In genomic region chr4:181688416-181688815, GRCh38 we compare ENCODE assay signal across 23 cellular contexts.
A peak's percentile ranks its signal among the peaks of the same experiment; 100 is the strongest.
DNase-seq lines count a peak whose midpoint lies in the region; ATAC-seq and TF ChIP-seq lines count a peak whose summit lies in the region.
"Had no signal": no experiment of that assay in that cellular context is flagged by ENCODE, and none has a peak within 500 bp of the region (broad histone marks: within the 10 kb centered on the region; RNA-seq: fewer than 3 reads in every experiment).

No MANE protein-coding gene starts in this region.

- no peaks in the 10 kb centered on the region for H4K20me1 ChIP-seq in GM23338 (replicated peaks; ENCODE audit: insufficient read depth)

- H3K4me2 ChIP-seq in GM23338: peak overlapping the region; percentile 41
- H3K4me2 ChIP-seq: KMS-11 had no signal

- no peaks in the 10 kb centered on the region for H3K27me3 ChIP-seq in GM23338 (ENCODE audit: insufficient read depth)
- H3K27me3 ChIP-seq in NT2/D1 (ENCODE audit: insufficient read depth, insufficient read length): no peaks in the 10 kb centered on the region
- H3K27me3 ChIP-seq: transverse colon had no signal

- no peaks in the 10 kb centered on the region for H3K9me2 ChIP-seq in GM23338 (ENCODE audit: insufficient read depth)

- H3K36me3 ChIP-seq in GM23338 (ENCODE audit: insufficient read depth) (no peaks in the 10 kb centered on the region), NT2/D1 (ENCODE audit: insufficient read depth, insufficient read length, low read length) (no peaks in the 10 kb centered on the region)
- H3K36me3 ChIP-seq: transverse colon had no signal

- H3K27ac Mint-ChIP-seq in GM23338: peak overlapping the region; percentile 22; the same call in 1 of the 2 replicates
- H3K27ac Mint-ChIP-seq: activated CD8-positive, alpha-beta T cell treated with anti-CD3 and anti-CD28 coated beads, Interleukin-2, amount 10 ng/mL, durations not matched to agents 7 days and 5 days; stimulated activated effector memory CD8-positive, alpha-beta T cell treated with anti-CD3 and anti-CD28 coated beads, Interleukin-12 subunit alpha, Interleukin-12 subunit beta, amount 100 ng/mL, for 72 hours had no signal

- H3K27me3 Mint-ChIP-seq in GM23338 (ENCODE audit: insufficient read depth, low read depth, poor library complexity): no peaks in the 10 kb centered on the region

- no peaks in the 10 kb centered on the region for H3K9me3 Mint-ChIP-seq in GM23338

- H3K4me1 Mint-ChIP-seq in GM23338: peaks cover 27% of the 10 kb centered on the region
- H3K4me1 Mint-ChIP-seq: stimulated activated effector memory CD8-positive, alpha-beta T cell treated with anti-CD3 and anti-CD28 coated beads, Interleukin-12 subunit alpha, Interleukin-12 subunit beta, amount 100 ng/mL, for 72 hours had no signal

- no peaks in the 10 kb centered on the region for H3K9me3 ChIP-seq in NT2/D1 (ENCODE audit: insufficient read depth, low read length)
- H3K9me3 ChIP-seq: transverse colon had no signal

- no peaks in the 10 kb centered on the region for H3F3A ChIP-seq in GM23338 (replicated peaks; ENCODE audit: low read depth)

- no peak for TF ChIP-seq CTCF in GM23338 (conservative IDR thresholded peaks at IDR 0.05; ENCODE audit: low read depth in 2 of 2)

- H2AFZ ChIP-seq in GM23338: no peak overlapping the region

- H3K79me2 ChIP-seq in GM23338 (replicated peaks; ENCODE audit: insufficient read depth): no peaks in the 10 kb centered on the region

- 0 out of 2 replicates have a peak overlapping the region, but pooled peaks have one; percentile 5 for H3K4me3 ChIP-seq in GM23338
- no peak overlapping the region for H3K4me3 ChIP-seq in NT2/D1 (ENCODE audit: insufficient read length, low read depth)
- H3K4me3 ChIP-seq: transverse colon had no signal

- H3K4me3 Mint-ChIP-seq in GM23338: no peak overlapping the region
- H3K4me3 Mint-ChIP-seq: activated CD8-positive, alpha-beta T cell treated with anti-CD3 and anti-CD28 coated beads, Interleukin-2, amount 10 ng/mL, durations not matched to agents 7 days and 5 days; stimulated activated effector memory CD8-positive, alpha-beta T cell treated with anti-CD3 and anti-CD28 coated beads, Interleukin-12 subunit alpha, Interleukin-12 subunit beta, amount 100 ng/mL, for 72 hours had no signal

- H3K27ac ChIP-seq in GM23338 (ENCODE audit: low read depth): no peak overlapping the region
- H3K27ac ChIP-seq: epithelial cell of prostate, KMS-11, transverse colon, VCaP had no signal

- H3K9ac ChIP-seq in NT2/D1 (ENCODE audit: insufficient read length, low read depth): no peak overlapping the region
- H3K9ac ChIP-seq: KMS-11 had no signal

- ATAC-seq in GM23338: no peak
- no peak for ATAC-seq in GM19463 (IDR thresholded peaks at IDR 0.05; ENCODE audit: unreplicated experiment)
- no peak for ATAC-seq in HG02610 (IDR thresholded peaks at IDR 0.05; ENCODE audit: unreplicated experiment)
- ATAC-seq in esophagus mucosa: no peak
- ATAC-seq: activated CD8-positive, alpha-beta T cell treated with anti-CD3 and anti-CD28 coated beads, Interleukin-2, amount 10 ng/mL, durations not matched to agents 7 days and 5 days; Panc1; stimulated activated effector memory CD8-positive, alpha-beta T cell treated with anti-CD3 and anti-CD28 coated beads, Interleukin-12 subunit alpha, Interleukin-12 subunit beta, amount 100 ng/mL, for 72 hours had no signal

- DNase-seq in A172 (ENCODE audit: low spot score) (peak; percentile 54), GM23338 (ENCODE audit: low spot score) (peak; percentile 20), NT2/D1 (ENCODE audit: low read depth, low spot score) (peak; percentile 30), glomerular visceral epithelial cell (ENCODE audit: extremely low spot score) (peak; percentile 37), hepatic stellate cell (ENCODE audit: low spot score) (no peak)
- DNase-seq: activated CD8-positive, alpha-beta T cell treated with anti-CD3 and anti-CD28 coated beads, Interleukin-2, amount 10 ng/mL, durations not matched to agents 7 days and 5 days; COR-L47; cortex of kidney; kidney; midbrain; NCI-H1436 treated with DMSO at 0.1 percent for 48 hours; NCI-H510A treated with DMSO at 0.1 percent for 48 hours; nucleus accumbens; SW 1271; transverse colon had no signal

- peaks cover 21% of the 10 kb centered on the region for H3K4me1 ChIP-seq in GM23338 (ENCODE audit: insufficient read depth)
- no peaks in the 10 kb centered on the region for H3K4me1 ChIP-seq in NT2/D1 (ENCODE audit: insufficient read depth, insufficient read length)
- H3K4me1 ChIP-seq: transverse colon had no signal

- no peaks in the 10 kb centered on the region for H3K36me3 Mint-ChIP-seq in GM23338 (ENCODE audit: low read depth)
- H3K36me3 Mint-ChIP-seq: stimulated activated effector memory CD8-positive, alpha-beta T cell treated with anti-CD3 and anti-CD28 coated beads, Interleukin-12 subunit alpha, Interleukin-12 subunit beta, amount 100 ng/mL, for 72 hours had no signal

TF ChIP-seq in GM23338, 12 proteins besides CTCF, POLR2A, EP300 and RAD21 (continues in another document):
- no peak for TF ChIP-seq ZNF462 (CRISPR knock-in tag; IDR thresholded peaks at IDR 0.05)
- TF ChIP-seq EZH2phosphoT487 (IDR thresholded peaks at IDR 0.05; ENCODE audit: unreplicated experiment): no peak
- TF ChIP-seq ZNF114 (CRISPR knock-in tag; IDR thresholded peaks at IDR 0.05): no peak
- no peak for TF ChIP-seq STAT1 (IDR thresholded peaks at IDR 0.05; ENCODE audit: unreplicated experiment)
- TF ChIP-seq POLR2AphosphoS5 (IDR thresholded peaks at IDR 0.05; ENCODE audit: low read depth): no peak
- TF ChIP-seq NANOG (IDR thresholded peaks at IDR 0.05; ENCODE audit: borderline replicate concordance): no peak
